Comparison of ENCODE assay signal across 8 cellular contexts in genomic region chr12:32365473-32366064, GRCh38. TPM values are rescaled to one million over a fixed set of nuclear protein-coding genes. Genes with fewer than 3 reads are reported as not detected.
A peak's percentile ranks its signal among the peaks of the same experiment; 100 is the strongest.
DNase-seq lines count a peak whose midpoint lies in the region; ATAC-seq and TF ChIP-seq lines count a peak whose summit lies in the region.

No MANE protein-coding gene starts in this region.

- peak; percentile 82 for TF ChIP-seq CTCF in NB4 (IDR thresholded peaks at IDR 0.05; ENCODE audit: low read depth, low read length)
- TF ChIP-seq CTCF in brain microvascular endothelial cell (IDR thresholded peaks at IDR 0.05; ENCODE audit: low read depth, low read length, missing control alignments): peak; percentile 82

- in situ Hi-C loops in brain microvascular endothelial cell (cut with HindIII; ENCODE audit: low pct_ligation_motif_present, low sequenced_read_pairs): no loop called here

- no peaks in the 10 kb centered on the region for H3K9me3 Mint-ChIP-seq in immature natural killer cell

- H3K36me3 ChIP-seq in SJSA1: no peaks in the 10 kb centered on the region
- H3K36me3 ChIP-seq in brain microvascular endothelial cell (replicated peaks): no peaks in the 10 kb centered on the region

- H3K27me3 ChIP-seq in SJSA1 (replicated peaks) (no peaks in the 10 kb centered on the region), brain microvascular endothelial cell (replicated peaks) (no peaks in the 10 kb centered on the region)

- no peak for TF ChIP-seq POLR2A in NB4 (IDR thresholded peaks at IDR 0.05; ENCODE audit: extremely low read depth, insufficient read length)

- ATAC-seq in GM21723 (IDR thresholded peaks at IDR 0.05; ENCODE audit: unreplicated experiment): peak; percentile 86
- no peak for ATAC-seq in GM21528 (IDR thresholded peaks at IDR 0.05; ENCODE audit: low FRiP score, unreplicated experiment)

- H3K4me3 Mint-ChIP-seq in immature natural killer cell: no peak overlapping the region

- H3K36me3 Mint-ChIP-seq in immature natural killer cell: no peaks in the 10 kb centered on the region

- H3K9me3 ChIP-seq in SJSA1 (replicated peaks): no peaks in the 10 kb centered on the region

- H3K4me1 ChIP-seq in SJSA1 (replicated peaks): peaks cover 5% of the 10 kb centered on the region; the same call in 1 of the 2 replicates

- no peak overlapping the region for H3K27ac Mint-ChIP-seq in immature natural killer cell

- DNase-seq in DMS153 treated with DMSO at 0.1 percent for 48 hours (lab: John Stamatoyannopoulos, UW; ENCODE audit: unreplicated experiment) (peak; percentile 39), NB4 (ENCODE audit: low read depth) (peak; percentile 79), SJSA1 (ENCODE audit: low read depth in 1 of 2, low spot score in 2 of 2) (peak; percentile 50 to 57), brain microvascular endothelial cell (peak; percentile 74), immature natural killer cell (peak; percentile 7 to 31 (median 28))
- peak; percentile 32 to 33 for DNase-seq in stimulated activated CD4-positive, alpha-beta T cell treated with anti-CD3 and anti-CD28 coated beads, Interleukin-2, amount 100 ng/mL, for 24 hours

- peaks cover 0 to 1% (median 0%) of the 10 kb centered on the region in 3 donors for H3K27me3 Mint-ChIP-seq in immature natural killer cell (ENCODE audit: low read depth in 3 of 3)

- H3K27ac ChIP-seq in SJSA1: no peak overlapping the region
- H3K27ac ChIP-seq in brain microvascular endothelial cell: no peak overlapping the region

- H3K4me1 Mint-ChIP-seq in immature natural killer cell: no peaks in the 10 kb centered on the region

- no peak overlapping the region for H3K4me3 ChIP-seq in NB4 (ENCODE audit: low read depth, low read length)
- no peak overlapping the region for H3K4me3 ChIP-seq in SJSA1
- H3K4me3 ChIP-seq in brain microvascular endothelial cell (ENCODE audit: low read depth, low read length): no peak overlapping the region

RNA-seq across cellular contexts. Expression of gene FGD4, which starts 33.8 kb away (rescaled TPM):
- 1.5 and 2.8 TPM in 2 replicates for total RNA-seq in SJSA1 (2014; rRNA removed; shearing (Covaris generic))
- 1 to 10 TPM in 1 of 3 donors, under 1 TPM in 2; 0.12 to 2.3 (median 0.39) TPM for polyA plus RNA-seq in immature natural killer cell

Comparison
In these comparisons a context has a peak if more than half of its experiments do, and no peak if none do; other contexts are left out.
1. DNase-seq: peak in every context shown above with its lines; median percentile 79 in NB4; 74 in brain microvascular endothelial cell; 54 in SJSA1; 39 in DMS153 treated with DMSO at 0.1 percent for 48 hours; 32 in stimulated activated CD4-positive, alpha-beta T cell treated with anti-CD3 and anti-CD28 coated beads, Interleukin-2, amount 100 ng/mL, for 24 hours; 28 in immature natural killer cell.